1 cellular context compared by ENCODE assay signal in the genomic region with DNA sequence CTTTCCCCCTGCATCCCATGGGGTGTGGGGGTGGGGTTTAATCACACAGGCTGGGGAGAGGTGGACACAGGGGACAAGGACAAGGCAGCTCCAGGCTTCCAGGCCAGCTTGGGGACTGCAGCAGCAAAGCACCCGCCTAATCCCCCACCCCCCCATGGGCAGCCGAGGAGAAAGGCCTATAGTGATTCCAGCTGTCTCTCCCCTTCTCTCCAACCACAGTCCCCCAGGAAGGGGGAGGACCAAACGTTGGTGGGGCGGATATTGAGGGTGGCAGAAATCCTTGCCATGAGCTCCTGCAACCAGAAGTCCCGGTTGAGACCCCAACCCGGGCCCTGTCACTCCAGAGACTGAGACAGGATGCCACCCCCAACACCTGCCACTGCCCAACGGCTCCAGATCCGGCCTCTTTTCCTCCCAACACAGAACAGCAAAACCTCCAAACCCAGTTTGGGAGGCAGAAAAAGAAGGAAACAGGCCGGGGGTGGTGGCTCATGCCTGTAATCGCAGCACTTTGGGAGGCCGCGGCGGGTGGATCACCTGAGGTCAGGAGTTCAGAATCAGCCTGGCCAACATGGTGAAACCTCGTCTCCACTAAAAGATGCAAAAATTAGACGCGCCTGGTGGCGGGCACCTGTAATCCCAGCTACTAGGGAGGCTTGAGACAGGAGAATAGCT.
TF ChIP-seq lines count a peak whose summit lies in the region.

No MANE protein-coding gene starts in this region.

TF ChIP-seq in K562, 482 proteins besides CTCF, POLR2A, EP300 and RAD21 (continued from another document):
- TF ChIP-seq MCM2 (IDR thresholded peaks at IDR 0.05; ENCODE audit: low read depth) (no peak), KDM1A (IDR thresholded peaks at IDR 0.05) (peak in 1 of 2 experiments; percentile 26; a peak in 1 of 4 replicates)
TF ChIP-seq in K562: peak in this region for 2.
